ENCODE assay signal across 1 cellular context in genomic region chr2:224271854-224272620, GRCh38.
A peak's percentile ranks its signal among the peaks of the same experiment; 100 is the strongest.
TF ChIP-seq lines count a peak whose summit lies in the region.

No MANE protein-coding gene starts in this region.

TF ChIP-seq in HepG2, 621 proteins besides CTCF, POLR2A, EP300 and RAD21 (continued from another document):
- TF ChIP-seq REST (IDR thresholded peaks at IDR 0.05; ENCODE audit: borderline replicate concordance in 1 of 2, low read depth in 1 of 2, low read length in 2 of 2) (peak in 1 of 2 experiments; percentile 23; a peak in 1 of 4 replicates), HNF1A (IDR thresholded peaks at IDR 0.05; ENCODE audit: low read depth) (no peak), HNF1A (CRISPR knock-in tag; IDR thresholded peaks at IDR 0.05; ENCODE audit: borderline replicate concordance) (peak; percentile 48; the same call in 1 of the 2 replicates), ZSCAN20 (CRISPR knock-in tag; IDR thresholded peaks at IDR 0.05; ENCODE audit: borderline replicate concordance) (no peak), GABPB1 (CRISPR knock-in tag; IDR thresholded peaks at IDR 0.05) (0 out of 2 replicates have a peak, but pooled peaks have one; percentile 28), SP140L (CRISPR knock-in tag; IDR thresholded peaks at IDR 0.05; ENCODE audit: borderline replicate concordance) (peak; percentile 59; the same call in 1 of the 2 replicates), MIER3 (CRISPR knock-in tag; IDR thresholded peaks at IDR 0.05; ENCODE audit: borderline replicate concordance) (peak; percentile 61; the same call in 1 of the 2 replicates), AHDC1 (CRISPR knock-in tag; IDR thresholded peaks at IDR 0.05; ENCODE audit: borderline replicate concordance) (peak; percentile 84), ZNF550 (CRISPR knock-in tag; IDR thresholded peaks at IDR 0.05; ENCODE audit: borderline replicate concordance) (no peak), ZBTB33 (CRISPR knock-in tag; IDR thresholded peaks at IDR 0.05) (0 out of 2 replicates have a peak, but pooled peaks have one; percentile 15), ZNF547 (CRISPR knock-in tag; IDR thresholded peaks at IDR 0.05) (0 out of 2 replicates have a peak, but pooled peaks have one; percentile 38), CBX2 (IDR thresholded peaks at IDR 0.05; ENCODE audit: low read depth, low read length) (no peak), CBX2 (CRISPR knock-in tag; IDR thresholded peaks at IDR 0.05; ENCODE audit: low read depth) (0 out of 2 replicates have a peak, but pooled peaks have one; percentile 57), MED13 (CRISPR knock-in tag; IDR thresholded peaks at IDR 0.05) (0 out of 2 replicates have a peak, but pooled peaks have one; percentile 43), DDIT3 (CRISPR knock-in tag; IDR thresholded peaks at IDR 0.05) (no peak), GFI1 (CRISPR knock-in tag; IDR thresholded peaks at IDR 0.05; ENCODE audit: borderline replicate concordance) (peak; percentile 99), YEATS2 (CRISPR knock-in tag; IDR thresholded peaks at IDR 0.05; ENCODE audit: borderline replicate concordance) (0 out of 2 replicates have a peak, but pooled peaks have one; percentile 46), ZNF580 (CRISPR knock-in tag; IDR thresholded peaks at IDR 0.05; ENCODE audit: borderline replicate concordance, low read depth) (peak; percentile 48; the same call in 1 of the 2 replicates)
TF ChIP-seq in HepG2: peak in this region for 126.
